7 cellular contexts compared by ENCODE assay signal in genomic region chr9:122264360-122265264, GRCh38.
DNase-seq lines count a peak whose midpoint lies in the region; ATAC-seq and FAIRE-seq lines count a peak whose summit lies in the region.

A gene with protein sequence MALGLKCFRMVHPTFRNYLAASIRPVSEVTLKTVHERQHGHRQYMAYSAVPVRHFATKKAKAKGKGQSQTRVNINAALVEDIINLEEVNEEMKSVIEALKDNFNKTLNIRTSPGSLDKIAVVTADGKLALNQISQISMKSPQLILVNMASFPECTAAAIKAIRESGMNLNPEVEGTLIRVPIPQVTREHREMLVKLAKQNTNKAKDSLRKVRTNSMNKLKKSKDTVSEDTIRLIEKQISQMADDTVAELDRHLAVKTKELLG (plus strand): TSS chr9:122264882. CDS start chr9:122270892, 6,010 bp downstream.
A gene with protein sequence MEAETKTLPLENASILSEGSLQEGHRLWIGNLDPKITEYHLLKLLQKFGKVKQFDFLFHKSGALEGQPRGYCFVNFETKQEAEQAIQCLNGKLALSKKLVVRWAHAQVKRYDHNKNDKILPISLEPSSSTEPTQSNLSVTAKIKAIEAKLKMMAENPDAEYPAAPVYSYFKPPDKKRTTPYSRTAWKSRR (minus strand): TSS chr9:122264840. CDS start chr9:122261492, 3,348 bp downstream.

- ATAC-seq in HG02938 (IDR thresholded peaks at IDR 0.05; ENCODE audit: unreplicated experiment) = peak; percentile 74

- DNase-seq in GM18507 (ENCODE audit: extremely low spot score, insufficient read length, low read depth) (peak; percentile 85), NCI-H1930 (lab: John Stamatoyannopoulos, UW) (peak; percentile 70 to 82), T1000 (lab: John Stamatoyannopoulos, UW) (peak; percentile 78), astrocyte of the hippocampus (ENCODE audit: low read depth, low spot score) (peak; percentile 98), hippocampal formation (lab: John Stamatoyannopoulos, UW) (peak; percentile 77 to 86), retina (peak; percentile 99)

- peak; percentile 89 for FAIRE-seq in GM18507 (lab: Jason Lieb, UNC)

Comparison
In these comparisons a context has a peak if more than half of its experiments do, and no peak if none do; other contexts are left out.
1. Peak in every context shown above with its lines: DNase-seq and ATAC-seq.